5 cellular contexts compared by ENCODE assay signal in the genomic region with DNA sequence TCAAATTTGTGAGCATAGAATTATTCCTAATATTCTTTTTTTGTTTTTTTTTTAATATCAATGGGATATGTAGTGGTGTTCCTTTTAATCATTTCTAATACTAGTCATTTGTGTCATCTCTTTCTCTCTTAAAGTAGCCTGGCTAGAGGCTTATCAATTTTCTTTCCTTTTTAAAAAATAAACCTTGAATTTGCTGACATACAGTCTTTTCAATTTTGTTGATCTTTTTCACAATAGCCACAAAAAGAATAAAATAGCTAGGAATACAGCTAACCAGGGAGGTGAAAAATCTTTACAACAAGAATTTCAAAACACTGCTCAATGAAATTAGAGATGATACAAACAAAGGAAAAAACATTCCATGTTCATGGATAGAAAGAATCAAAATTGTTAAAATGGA.
"Had no signal": no experiment of that assay in that cellular context is flagged by ENCODE, and none has a peak within 500 bp of the region (broad histone marks: within the 10 kb centered on the region; RNA-seq: fewer than 3 reads in every experiment).

No MANE protein-coding gene starts in this region.

- DNase-seq: KBM-7, KG1 had no signal

- H3K4me2 ChIP-seq: KMS-11 had no signal

- FAIRE-seq: HTR-8/SVneo had no signal

- H3K9ac ChIP-seq: KMS-11 had no signal

- H3K27ac ChIP-seq: HL-60, KMS-11 had no signal
